In the genomic region with DNA sequence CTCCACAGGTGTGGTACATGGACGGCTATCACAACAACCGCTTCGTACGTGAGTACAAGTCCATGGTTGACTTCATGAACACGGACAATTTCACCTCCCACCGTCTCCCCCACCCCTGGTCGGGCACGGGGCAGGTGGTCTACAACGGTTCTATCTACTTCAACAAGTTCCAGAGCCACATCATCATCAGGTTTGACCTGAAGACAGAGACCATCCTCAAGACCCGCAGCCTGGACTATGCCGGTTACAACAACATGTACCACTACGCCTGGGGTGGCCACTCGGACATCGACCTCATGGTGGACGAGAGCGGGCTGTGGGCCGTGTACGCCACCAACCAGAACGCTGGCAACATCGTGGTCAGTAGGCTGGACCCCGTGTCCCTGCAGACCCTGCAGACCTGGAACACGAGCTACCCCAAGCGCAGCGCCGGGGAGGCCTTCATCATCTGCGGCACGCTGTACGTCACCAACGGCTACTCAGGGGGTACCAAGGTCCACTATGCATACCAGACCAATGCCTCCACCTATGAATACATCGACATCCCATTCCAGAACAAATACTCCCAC, we compare ENCODE assay signal across 23 cellular contexts. TPM values are rescaled to one million over a fixed set of nuclear protein-coding genes. Genes with fewer than 3 reads are reported as not detected.
DNase-seq lines count a peak whose midpoint lies in the region; ATAC-seq, FAIRE-seq and TF ChIP-seq lines count a peak whose summit lies in the region.
"Had no signal": no experiment of that assay in that cellular context is flagged by ENCODE, and none has a peak within 500 bp of the region (broad histone marks: within the 10 kb centered on the region; RNA-seq: fewer than 3 reads in every experiment).

No MANE protein-coding gene starts in this region.

- FAIRE-seq in kidney (lab: Jason Lieb, UNC): no peak
- FAIRE-seq: A549, D721Med, G401.6, GM12891, GM19239 had no signal

- H2BK15ac ChIP-seq in neuronal stem cell (ENCODE audit: low read length): no peak overlapping the region

- no peak overlapping the region for H2BK120ac ChIP-seq in neuronal stem cell (ENCODE audit: low read depth, low read length)

- TF ChIP-seq CTCF in left ventricle myocardium inferior (IDR thresholded peaks at IDR 0.05; ENCODE audit: borderline replicate concordance): no peak
- TF ChIP-seq CTCF in kidney (IDR thresholded peaks at IDR 0.05; ENCODE audit: borderline replicate concordance, extremely low read depth, insufficient read depth): no peak

- no peaks in the 10 kb centered on the region for H3K27me3 ChIP-seq in left ventricle myocardium inferior (ENCODE audit: low read depth)
- no peaks in the 10 kb centered on the region for H3K27me3 ChIP-seq in neuronal stem cell (ENCODE audit: control insufficient read depth in 3 of 3, insufficient read depth in 3 of 3, low read depth in 1 of 3, low read length in 3 of 3)
- H3K27me3 ChIP-seq: BLaER1 treated with 17β-estradiol and CSF1 and Interleukin-3, amounts not matched to agents 10 nM and 100 nM had no signal

- H3K4me3 ChIP-seq in left ventricle myocardium inferior (no peak overlapping the region), kidney (ENCODE audit: low read length in 2 of 2) (no peak overlapping the region), neuronal stem cell (ENCODE audit: low read length in 2 of 2) (peak overlapping the region in 1 of 2 donors; percentile 62)
- H3K4me3 ChIP-seq: A549; BLaER1 treated with 17β-estradiol and CSF1 and Interleukin-3, amounts not matched to agents 10 nM and 100 nM had no signal

- H3K79me1 ChIP-seq in neuronal stem cell (ENCODE audit: low read depth, low read length): no peaks in the 10 kb centered on the region

- no peaks in the 10 kb centered on the region for H3K9me3 Mint-ChIP-seq in stimulated activated effector memory CD8-positive, alpha-beta T cell treated with anti-CD3 and anti-CD28 coated beads, Interleukin-12 subunit alpha, Interleukin-12 subunit beta, amount 100 ng/mL, for 72 hours
- H3K9me3 Mint-ChIP-seq: CD4-positive, alpha-beta T cell; CD8-positive, alpha-beta T cell had no signal

- H4K8ac ChIP-seq in neuronal stem cell (ENCODE audit: low read depth, low read length): no peak overlapping the region

- no peak overlapping the region for H3K18ac ChIP-seq in neuronal stem cell (ENCODE audit: low read length)

- peak; percentile 49 for DNase-seq in Right ventricle myocardium inferior (ENCODE audit: missing footprints)
- DNase-seq in left ventricle myocardium inferior: no peak
- peak; percentile 29 for DNase-seq in kidney
- DNase-seq in neuronal stem cell (ENCODE audit: low spot score): no peak
- no peak for DNase-seq in NCI-H345 (lab: John Stamatoyannopoulos, UW)
- no peak for DNase-seq in stimulated activated effector memory CD8-positive, alpha-beta T cell treated with anti-CD3 and anti-CD28 coated beads, Interleukin-12 subunit alpha, Interleukin-12 subunit beta, amount 100 ng/mL, for 72 hours (ENCODE audit: low spot score in 2 of 2)
- DNase-seq: AML-193; Caco-2; Calu3; CD4-positive, alpha-beta T cell; CD8-positive, alpha-beta T cell; DMS79 treated with DMSO at 0.1 percent for 48 hours; GF-D8 had no signal

- peaks cover 5% of the 10 kb centered on the region for H3K9me3 ChIP-seq in left ventricle myocardium inferior (replicated peaks)
- H3K9me3 ChIP-seq in kidney (ENCODE audit: control insufficient read depth in 1 of 2, low read length in 2 of 2): no peaks in the 10 kb centered on the region
- peaks cover 0 to 2% of the 10 kb centered on the region in 2 donors for H3K9me3 ChIP-seq in neuronal stem cell (replicated peaks in 1 of 2; ENCODE audit: control insufficient read depth in 2 of 2, insufficient read depth in 1 of 2, low read depth in 1 of 2, low read length in 2 of 2)
- H3K9me3 ChIP-seq: Caco-2 had no signal

- no peaks in the 10 kb centered on the region for H3K36me3 ChIP-seq in left ventricle myocardium inferior
- no peaks in the 10 kb centered on the region for H3K36me3 ChIP-seq in kidney (ENCODE audit: control insufficient read depth in 1 of 2, insufficient read depth in 2 of 2, low read length in 2 of 2)
- H3K36me3 ChIP-seq in neuronal stem cell (replicated peaks in 1 of 2; ENCODE audit: control insufficient read depth in 2 of 2, insufficient read depth in 2 of 2, low read length in 2 of 2): no peaks in the 10 kb centered on the region
- H3K36me3 ChIP-seq: BLaER1 treated with 17β-estradiol and CSF1 and Interleukin-3, amounts not matched to agents 10 nM and 100 nM had no signal

- no peak overlapping the region for H3K4me2 ChIP-seq in neuronal stem cell (ENCODE audit: insufficient read depth, low read length, poor library complexity, severe bottlenecking)
- H3K4me2 ChIP-seq: A549; BLaER1 treated with 17β-estradiol and CSF1 and Interleukin-3, amounts not matched to agents 10 nM and 100 nM had no signal

- no peak overlapping the region for H3K4me3 Mint-ChIP-seq in stimulated activated effector memory CD8-positive, alpha-beta T cell treated with anti-CD3 and anti-CD28 coated beads, Interleukin-12 subunit alpha, Interleukin-12 subunit beta, amount 100 ng/mL, for 72 hours
- H3K4me3 Mint-ChIP-seq: B cell; CD4-positive, alpha-beta T cell; CD8-positive, alpha-beta T cell had no signal

- H4K91ac ChIP-seq in neuronal stem cell (ENCODE audit: low read depth, low read length, poor library complexity): no peak overlapping the region

- no peak overlapping the region for H2AFZ ChIP-seq in neuronal stem cell (ENCODE audit: low read length)

- H3K4me1 ChIP-seq in left ventricle myocardium inferior (no peaks in the 10 kb centered on the region), kidney (ENCODE audit: control insufficient read depth in 1 of 2, insufficient read depth in 1 of 2, low read depth in 1 of 2, low read length in 2 of 2) (no peaks in the 10 kb centered on the region), neuronal stem cell (ENCODE audit: control insufficient read depth in 2 of 2, insufficient read depth in 1 of 2, low read depth in 1 of 2, low read length in 2 of 2) (no peaks in the 10 kb centered on the region)
- H3K4me1 ChIP-seq: A549; BLaER1 treated with 17β-estradiol and CSF1 and Interleukin-3, amounts not matched to agents 10 nM and 100 nM; Caco-2 had no signal

- H3K27ac Mint-ChIP-seq in stimulated activated effector memory CD8-positive, alpha-beta T cell treated with anti-CD3 and anti-CD28 coated beads, Interleukin-12 subunit alpha, Interleukin-12 subunit beta, amount 100 ng/mL, for 72 hours: no peak overlapping the region
- H3K27ac Mint-ChIP-seq: B cell; CD4-positive, alpha-beta T cell; CD8-positive, alpha-beta T cell had no signal

- H3K14ac ChIP-seq in neuronal stem cell (ENCODE audit: low read length): no peak overlapping the region

- H3K23ac ChIP-seq in neuronal stem cell (ENCODE audit: low read depth, low read length, poor library complexity): peak overlapping the region; percentile 16

- H3K36me3 Mint-ChIP-seq in stimulated activated effector memory CD8-positive, alpha-beta T cell treated with anti-CD3 and anti-CD28 coated beads, Interleukin-12 subunit alpha, Interleukin-12 subunit beta, amount 100 ng/mL, for 72 hours: no peaks in the 10 kb centered on the region
- H3K36me3 Mint-ChIP-seq: CD8-positive, alpha-beta T cell had no signal

- ATAC-seq in Right ventricle myocardium inferior: no peak
- no peak for ATAC-seq in GM21529 (IDR thresholded peaks at IDR 0.05; ENCODE audit: unreplicated experiment)
- no peak for ATAC-seq in stimulated activated effector memory CD8-positive, alpha-beta T cell treated with anti-CD3 and anti-CD28 coated beads, Interleukin-12 subunit alpha, Interleukin-12 subunit beta, amount 100 ng/mL, for 72 hours
- ATAC-seq: A549; CD8-positive, alpha-beta T cell had no signal

- H3K9ac ChIP-seq in kidney (ENCODE audit: low read length in 2 of 2) (no peak overlapping the region), neuronal stem cell (ENCODE audit: low read depth, low read length, poor library complexity) (no peak overlapping the region)
- H3K9ac ChIP-seq: BLaER1 treated with 17β-estradiol and CSF1 and Interleukin-3, amounts not matched to agents 10 nM and 100 nM had no signal

- no peak overlapping the region for H2BK5ac ChIP-seq in neuronal stem cell (ENCODE audit: low read length)

- no peak overlapping the region for H3K4ac ChIP-seq in neuronal stem cell (ENCODE audit: low read length)

- H3K27ac ChIP-seq in left ventricle myocardium inferior (replicated peaks) (no peak overlapping the region), kidney (ENCODE audit: low read depth in 2 of 2, low read length in 2 of 2) (no peak overlapping the region), neuronal stem cell (replicated peaks; ENCODE audit: low read length) (no peak overlapping the region)
- H3K27ac ChIP-seq: 22Rv1; A549; BLaER1 treated with 17β-estradiol and CSF1 and Interleukin-3, amounts not matched to agents 10 nM and 100 nM; C4-2B had no signal

- no peaks in the 10 kb centered on the region for H3K4me1 Mint-ChIP-seq in stimulated activated effector memory CD8-positive, alpha-beta T cell treated with anti-CD3 and anti-CD28 coated beads, Interleukin-12 subunit alpha, Interleukin-12 subunit beta, amount 100 ng/mL, for 72 hours
- H3K4me1 Mint-ChIP-seq: B cell had no signal

- WGBS in neuronal stem cell (ENCODE audit: extremely low coverage in 2 of 2, insufficient read length in 2 of 2, insufficient replicate concordance in 1 of 2), 2 donors: no CpG with 5 or more reads among the region's 30 CpGs

- intact Hi-C loops in Right ventricle myocardium inferior (cut with DNase I) (no loop called here), left ventricle myocardium inferior (cut with micrococcal nuclease) (no loop called here), kidney (cut with DNase I) (no loop called here)

- no peak overlapping the region for H2BK12ac ChIP-seq in neuronal stem cell (ENCODE audit: low read length)

- H2AK5ac ChIP-seq in neuronal stem cell (ENCODE audit: low read depth, low read length): no peak overlapping the region

RNA-seq across cellular contexts. Expression of gene OLFM1, which starts 32.1 kb away (rescaled TPM):
- 17.9 TPM for total RNA-seq in Right ventricle myocardium inferior
- 10.0 TPM for total RNA-seq in left ventricle myocardium inferior
- total RNA-seq in kidney: 33.7 TPM
- 2.9 TPM for polyA plus RNA-seq in kidney (ENCODE audit: insufficient read depth, low read depth, low replicate concordance)
- 5.8 TPM for polyA plus RNA-seq in neuronal stem cell (2013, experiment 1 of 2)
- 5.8 TPM for polyA plus RNA-seq in neuronal stem cell (2013, experiment 2 of 2)
- total RNA-seq: B cell; Caco-2; CD4-positive, alpha-beta T cell; CD8-positive, alpha-beta T cell had no signal

Comparison
In these comparisons a context has a peak if more than half of its experiments do, and no peak if none do; other contexts are left out.
1. DNase-seq: peak in Right ventricle myocardium inferior (single experiment) and kidney (single experiment); none in left ventricle myocardium inferior (single experiment), neuronal stem cell (single experiment), NCI-H345 (single experiment) and stimulated activated effector memory CD8-positive, alpha-beta T cell treated with anti-CD3 and anti-CD28 coated beads, Interleukin-12 subunit alpha, Interleukin-12 subunit beta, amount 100 ng/mL, for 72 hours (0 of 2).